Comparison of ENCODE assay signal across 13 cellular contexts in the genomic region with DNA sequence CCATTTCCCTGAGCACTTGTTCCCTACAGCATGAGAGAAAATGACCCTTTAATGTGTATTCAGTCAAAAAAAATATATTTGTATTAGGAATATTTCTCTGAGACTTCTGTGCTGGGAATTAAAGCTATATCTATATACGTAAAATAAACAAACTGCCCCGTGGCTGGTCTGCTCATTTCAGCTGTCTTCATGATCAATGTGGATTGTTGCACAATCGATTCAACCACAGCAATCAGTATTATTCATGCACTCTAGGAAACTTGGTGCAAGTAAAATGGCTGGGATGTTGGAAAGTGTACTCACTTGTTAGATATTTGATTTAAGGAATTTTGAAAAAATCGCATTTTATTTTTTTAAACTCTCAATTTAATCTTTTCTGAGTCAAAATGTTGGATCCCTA.
DNase-seq lines count a peak whose midpoint lies in the region; TF ChIP-seq lines count a peak whose summit lies in the region.
"Had no signal": no experiment of that assay in that cellular context is flagged by ENCODE, and none has a peak within 500 bp of the region (broad histone marks: within the 10 kb centered on the region; RNA-seq: fewer than 3 reads in every experiment).

No MANE protein-coding gene starts in this region.

- no peak for TF ChIP-seq CTCF in MCF 10A (IDR thresholded peaks at IDR 0.05; ENCODE audit: unreplicated experiment)
- no peak for TF ChIP-seq CTCF in breast epithelium (IDR thresholded peaks at IDR 0.05)
- no peak for TF ChIP-seq CTCF in fibroblast of mammary gland (conservative IDR thresholded peaks at IDR 0.05; ENCODE audit: control insufficient read depth, insufficient read depth, low read depth, low read length)
- no peak for TF ChIP-seq CTCF in foreskin fibroblast (IDR thresholded peaks at IDR 0.05; ENCODE audit: low read depth, low read length)
- TF ChIP-seq CTCF in CD14-positive monocyte (IDR thresholded peaks at IDR 0.05), result no peak
- no peak for TF ChIP-seq CTCF in transverse colon (IDR thresholded peaks at IDR 0.05)

- H3K9me3 Mint-ChIP-seq in MCF 10A (ENCODE audit: unreplicated experiment), result no peaks in the 10 kb centered on the region
- peaks cover 0 to 6% (median 3%) of the 10 kb centered on the region in 7 donors for H3K9me3 Mint-ChIP-seq in CD14-positive monocyte

- TF ChIP-seq EP300 in transverse colon (IDR thresholded peaks at IDR 0.05; ENCODE audit: low read depth), result no peak

- DNase-seq in MCF 10A (ENCODE audit: unreplicated experiment), result peak; percentile 48
- no peak for DNase-seq in breast epithelium (ENCODE audit: low spot score in 2 of 2)
- peak; percentile 12 for DNase-seq in amniotic epithelial cell (ENCODE audit: low read depth)
- DNase-seq in fibroblast of mammary gland (ENCODE audit: low read depth), result peak; percentile 2
- DNase-seq in foreskin fibroblast, result no peak
- DNase-seq in CD14-positive monocyte (ENCODE audit: low spot score), result no peak
- DNase-seq in transverse colon, result no peak
- DNase-seq: 8988T; Calu3; CD4-positive, alpha-beta T cell; DMS 273 treated with DMSO at 0.1 percent for 48 hours had no signal

- no peaks in the 10 kb centered on the region for H3K9me3 ChIP-seq in breast epithelium
- H3K9me3 ChIP-seq in transverse colon, result no peaks in the 10 kb centered on the region
- H3K9me3 ChIP-seq: BLaER1 treated with 17β-estradiol and CSF1 and Interleukin-3, amounts not matched to agents 10 nM and 100 nM had no signal

- H3K4me1 Mint-ChIP-seq in MCF 10A (ENCODE audit: insufficient read depth, unreplicated experiment), result peaks cover 9% of the 10 kb centered on the region
- H3K4me1 Mint-ChIP-seq in CD14-positive monocyte, result no peaks in the 10 kb centered on the region

- H3K27ac Mint-ChIP-seq in MCF 10A (ENCODE audit: low read depth, unreplicated experiment) (no peak overlapping the region), CD14-positive monocyte (no peak overlapping the region)
- H3K27ac Mint-ChIP-seq: CD4-positive, alpha-beta T cell had no signal

- POLR2A ChIA-PET in MCF 10A (lab: Yijun Ruan, JAX), result interaction anchor here (0.8 kb wide), 1 partner anchor 14 kb away, joined by 4 read pairs; no protein-coding TSS in a partner anchor

- no peaks in the 10 kb centered on the region for H3K27me3 ChIP-seq in breast epithelium
- no peaks in the 10 kb centered on the region for H3K27me3 ChIP-seq in transverse colon
- H3K27me3 ChIP-seq: BLaER1 treated with 17β-estradiol and CSF1 and Interleukin-3, amounts not matched to agents 10 nM and 100 nM had no signal

- 47 to 79% methylated on average over 4 of the region's 4 CpGs for WGBS in transverse colon (ENCODE audit: low coverage in 1 of 2), 2 donors

- in situ Hi-C loops in transverse colon (cut with MboI; ENCODE audit: low pct_ligation_motif_present in 1 of 4, low pct_unique_long_range_greater_than_20kb in 1 of 4, low sequenced_read_pairs in 3 of 4), result no loop called here

- no TSS peak for BruUV-seq in MCF 10A (replicated peaks; lab: Mats Ljungman, UMichigan)

- CTCF ChIA-PET in MCF 10A (lab: Yijun Ruan, JAX), result no interaction called here

- H3K36me3 ChIP-seq in breast epithelium (no peaks in the 10 kb centered on the region), transverse colon (no peaks in the 10 kb centered on the region)
- H3K36me3 ChIP-seq: BLaER1 treated with 17β-estradiol and CSF1 and Interleukin-3, amounts not matched to agents 10 nM and 100 nM had no signal

- H3K36me3 Mint-ChIP-seq in MCF 10A (ENCODE audit: insufficient read depth, unreplicated experiment) (no peaks in the 10 kb centered on the region), CD14-positive monocyte (no peaks in the 10 kb centered on the region)

- no peak overlapping the region for H3K4me3 ChIP-seq in breast epithelium
- H3K4me3 ChIP-seq in fibroblast of mammary gland (ENCODE audit: control insufficient read depth, low read depth, low read length), result no peak overlapping the region
- no peak overlapping the region for H3K4me3 ChIP-seq in foreskin fibroblast (ENCODE audit: low read depth in 1 of 2, low read length in 2 of 2)
- H3K4me3 ChIP-seq in transverse colon, result no peak overlapping the region
- H3K4me3 ChIP-seq: BLaER1 treated with 17β-estradiol and CSF1 and Interleukin-3, amounts not matched to agents 10 nM and 100 nM had no signal

- TF ChIP-seq POLR2A in breast epithelium (IDR thresholded peaks at IDR 0.05), result no peak
- TF ChIP-seq POLR2A in transverse colon (IDR thresholded peaks at IDR 0.05), result no peak

- H3K4me1 ChIP-seq in breast epithelium (no peaks in the 10 kb centered on the region), transverse colon (no peaks in the 10 kb centered on the region)
- H3K4me1 ChIP-seq: BLaER1 treated with 17β-estradiol and CSF1 and Interleukin-3, amounts not matched to agents 10 nM and 100 nM had no signal

- intact Hi-C loops in MCF 10A (cut with micrococcal nuclease), result no loop called here
- intact Hi-C loops in breast epithelium (cut with DNase I; ENCODE audit: low total_unique reads), result no loop called here
- intact Hi-C loops in CD14-positive monocyte (cut with micrococcal nuclease), result no loop called here
- intact Hi-C loops in transverse colon (cut with DNase I; ENCODE audit: low total_unique reads), result no loop called here

- H3K4me3 Mint-ChIP-seq in MCF 10A (ENCODE audit: unreplicated experiment) (no peak overlapping the region), CD14-positive monocyte (no peak overlapping the region)
- H3K4me3 Mint-ChIP-seq: CD4-positive, alpha-beta T cell had no signal

- H3K27ac ChIP-seq in breast epithelium (no peak overlapping the region), transverse colon (no peak overlapping the region)
- H3K27ac ChIP-seq: BLaER1 treated with 17β-estradiol and CSF1 and Interleukin-3, amounts not matched to agents 10 nM and 100 nM; HL-60 had no signal

- H3K27me3 Mint-ChIP-seq in MCF 10A (ENCODE audit: insufficient read depth, unreplicated experiment), result no peaks in the 10 kb centered on the region
- H3K27me3 Mint-ChIP-seq in CD14-positive monocyte (ENCODE audit: low read depth in 3 of 3), result no peaks in the 10 kb centered on the region
- H3K27me3 Mint-ChIP-seq: CD4-positive, alpha-beta T cell had no signal

Comparison
In these comparisons a context has a peak if more than half of its experiments do, and no peak if none do; other contexts are left out.
1. DNase-seq: peak in MCF 10A (single experiment), amniotic epithelial cell (single experiment) and fibroblast of mammary gland (single experiment); none in breast epithelium (0 of 2), foreskin fibroblast (0 of 2), CD14-positive monocyte (single experiment) and transverse colon (single experiment).